Comparison of ENCODE assay signal across 1 cellular context in genomic region chr20:56358070-56358469, GRCh38.
TF ChIP-seq lines count a peak whose summit lies in the region.

No MANE protein-coding gene starts in this region.

TF ChIP-seq in HepG2, 621 proteins besides CTCF, POLR2A, EP300 and RAD21:
- TF ChIP-seq POLR2G (IDR thresholded peaks at IDR 0.05; ENCODE audit: low read depth, low read length): no peak
- 0 out of 2 replicates have a peak, but pooled peaks have one; percentile 3 for TF ChIP-seq IKZF5 (CRISPR knock-in tag; IDR thresholded peaks at IDR 0.05)
- TF ChIP-seq FOXK1 (CRISPR knock-in tag; IDR thresholded peaks at IDR 0.05; ENCODE audit: borderline replicate concordance, low read depth): 0 out of 2 replicates have a peak, but pooled peaks have one; percentile 3
- TF ChIP-seq ZNF530 (CRISPR knock-in tag; IDR thresholded peaks at IDR 0.05; ENCODE audit: low read depth): no peak
- no peak for TF ChIP-seq SNAI1 (CRISPR knock-in tag; IDR thresholded peaks at IDR 0.05; ENCODE audit: borderline replicate concordance)
- no peak for TF ChIP-seq ZNF543 (CRISPR knock-in tag; IDR thresholded peaks at IDR 0.05)
